In the genomic region with DNA sequence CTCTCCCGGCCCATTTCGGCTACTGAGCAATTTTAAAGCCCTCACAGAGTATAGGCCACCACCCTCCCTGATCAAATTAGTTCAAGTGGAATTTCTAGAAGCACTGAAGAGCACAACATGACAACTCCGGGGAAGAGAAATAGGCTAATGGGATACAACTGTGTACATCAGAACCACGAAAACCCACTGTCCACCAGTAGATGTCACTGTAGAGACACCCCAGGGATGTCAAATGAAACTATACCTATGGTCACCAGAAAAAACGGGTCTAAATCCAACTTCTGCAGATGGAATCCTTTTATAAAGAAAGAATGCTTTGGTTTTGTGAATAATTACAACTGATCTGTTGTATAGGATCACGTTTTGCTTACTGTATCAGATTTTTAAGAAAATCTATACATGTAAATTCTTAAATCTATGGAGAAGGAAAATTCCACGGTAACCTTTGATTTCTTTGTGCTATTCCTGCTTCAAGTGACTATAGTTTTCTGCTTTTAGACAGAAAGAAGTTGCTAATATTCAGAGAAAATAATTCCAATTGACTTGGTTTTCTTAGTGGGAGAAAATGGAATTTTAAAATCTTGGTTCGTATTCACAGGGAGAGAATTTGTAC, we compare ENCODE assay signal across 8 cellular contexts. TPM values are rescaled to one million over a fixed set of nuclear protein-coding genes. Genes with fewer than 3 reads are reported as not detected.
DNase-seq lines count a peak whose midpoint lies in the region; ATAC-seq and TF ChIP-seq lines count a peak whose summit lies in the region.

No MANE protein-coding gene starts in this region.

- no peak for ATAC-seq in stimulated activated naive CD8-positive, alpha-beta T cell treated with anti-CD3 and anti-CD28 coated beads, Interleukin-15, amount 100 ng/mL, for 72 hours

- no peaks in the 10 kb centered on the region for H3K9me3 Mint-ChIP-seq in stimulated activated naive CD8-positive, alpha-beta T cell treated with anti-CD3 and anti-CD28 coated beads, Interleukin-15, amount 100 ng/mL, for 72 hours

- peak; percentile 57 for DNase-seq in GM03348 (ENCODE audit: low spot score)
- peak; percentile 1 for DNase-seq in KG1 (lab: John Stamatoyannopoulos, UW)
- peak; percentile 41 for DNase-seq in SK-N-DZ (ENCODE audit: low spot score)
- DNase-seq in central memory CD4-positive, alpha-beta T cell, result peak; percentile 12
- DNase-seq in kidney epithelial cell (ENCODE audit: low read depth), result no peak
- peak in 1 of 2 donors; percentile 24 for DNase-seq in stimulated activated naive CD8-positive, alpha-beta T cell treated with anti-CD3 and anti-CD28 coated beads, Interleukin-15, amount 100 ng/mL, for 72 hours
- DNase-seq in occipital lobe (lab: John Stamatoyannopoulos, UW), result no peak

- peak overlapping the region; percentile 71 to 86 for H3K27ac Mint-ChIP-seq in stimulated activated naive CD8-positive, alpha-beta T cell treated with anti-CD3 and anti-CD28 coated beads, Interleukin-15, amount 100 ng/mL, for 72 hours

- TF ChIP-seq CTCF in 22Rv1 (IDR thresholded peaks at IDR 0.05), result peak; percentile 80
- peak; percentile 78 for TF ChIP-seq CTCF in kidney epithelial cell (IDR thresholded peaks at IDR 0.05; ENCODE audit: insufficient read depth, low read length, poor library complexity, severe bottlenecking)

- no peak overlapping the region for H3K27ac ChIP-seq in 22Rv1

- H3K4me3 Mint-ChIP-seq in stimulated activated naive CD8-positive, alpha-beta T cell treated with anti-CD3 and anti-CD28 coated beads, Interleukin-15, amount 100 ng/mL, for 72 hours, result no peak overlapping the region

- H3K27me3 ChIP-seq in kidney epithelial cell (ENCODE audit: control insufficient read depth, insufficient read depth, low read length), result no peaks in the 10 kb centered on the region

- no peak overlapping the region for H3K4me3 ChIP-seq in kidney epithelial cell (ENCODE audit: low read depth, low read length)

- H3K27me3 Mint-ChIP-seq in stimulated activated naive CD8-positive, alpha-beta T cell treated with anti-CD3 and anti-CD28 coated beads, Interleukin-15, amount 100 ng/mL, for 72 hours, result no peaks in the 10 kb centered on the region

- no peaks in the 10 kb centered on the region for H3K36me3 ChIP-seq in kidney epithelial cell (ENCODE audit: control insufficient read depth, insufficient read depth, low read length)

- peaks cover 41% of the 10 kb centered on the region for H3K4me1 Mint-ChIP-seq in stimulated activated naive CD8-positive, alpha-beta T cell treated with anti-CD3 and anti-CD28 coated beads, Interleukin-15, amount 100 ng/mL, for 72 hours

RNA-seq across cellular contexts. Expression of a gene that starts 29.5 kb away (rescaled TPM):
- polyA plus RNA-seq in SK-N-DZ (2014; cell fraction: cytosol; rRNA removed), result 0.60 and 0.74 TPM in 2 replicates
- 0.75 and 1.1 TPM in 2 replicates for polyA plus RNA-seq in SK-N-DZ (2014; cell fraction: nucleus; rRNA removed)
- total RNA-seq in kidney epithelial cell (1.5 and 2.2 TPM in 2 replicates), occipital lobe (1.4 TPM)

Comparison
In these comparisons a context has a peak if more than half of its experiments do, and no peak if none do; other contexts are left out.
1. DNase-seq: peak in GM03348 (single experiment), KG1 (single experiment), SK-N-DZ (single experiment) and central memory CD4-positive, alpha-beta T cell (single experiment); none in kidney epithelial cell (single experiment) and occipital lobe (single experiment).